ENCODE assay signal across 9 cellular contexts in the genomic region with DNA sequence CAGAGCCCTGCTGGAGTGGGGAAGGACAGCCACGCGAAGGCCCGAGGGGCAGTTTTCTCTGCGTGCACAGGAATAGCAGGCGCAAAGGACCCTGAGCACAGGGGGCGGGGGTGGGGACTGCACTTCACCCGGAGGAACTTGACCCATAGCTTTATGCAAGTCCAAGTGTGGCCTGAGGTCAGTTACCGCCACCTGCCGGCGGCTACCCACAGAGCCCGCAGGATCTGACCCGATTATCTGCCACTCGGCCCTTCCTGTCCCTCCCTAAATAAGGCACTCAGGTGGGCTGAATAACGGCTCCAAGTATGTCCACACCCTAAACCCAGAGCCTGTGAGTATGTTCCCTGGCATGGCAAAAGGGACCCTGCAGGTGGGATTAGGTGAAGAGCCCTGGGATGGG.
DNase-seq lines count a peak whose midpoint lies in the region; ATAC-seq, FAIRE-seq and TF ChIP-seq lines count a peak whose summit lies in the region.
"Had no signal": no experiment of that assay in that cellular context is flagged by ENCODE, and none has a peak within 500 bp of the region (broad histone marks: within the 10 kb centered on the region; RNA-seq: fewer than 3 reads in every experiment).

No MANE protein-coding gene starts in this region.

- H3K4me2 ChIP-seq in PC-9: no peak overlapping the region

- H3F3A ChIP-seq in PC-9 (ENCODE audit: insufficient read depth, low read depth): no peaks in the 10 kb centered on the region

- no peaks in the 10 kb centered on the region for H4K20me1 ChIP-seq in PC-9 (ENCODE audit: insufficient read depth)

- no peak for FAIRE-seq in GM19239 (lab: Jason Lieb, UNC)

- H3K4me3 ChIP-seq in PC-9 (no peak overlapping the region), psoas muscle (no peak overlapping the region)

- POLR2A ChIA-PET in PC-9 (lab: Charles Lee; ENCODE audit: unreplicated experiment): no interaction called here

- H3K27me3 ChIP-seq in PC-9 (ENCODE audit: insufficient read depth, low read depth) (peaks cover 76% of the 10 kb centered on the region), psoas muscle (ENCODE audit: insufficient read depth in 3 of 3, low read length in 2 of 3) (peaks cover 0 to 13% (median 0%) of the 10 kb centered on the region in 3 donors)

- ATAC-seq in psoas muscle (peak in 1 of 4 donors; percentile 37), HG03108 (IDR thresholded peaks at IDR 0.05; ENCODE audit: unreplicated experiment) (no peak)

- H3K36me3 ChIP-seq in PC-9 (ENCODE audit: low read depth): no peaks in the 10 kb centered on the region
- H3K36me3 ChIP-seq in psoas muscle (ENCODE audit: insufficient read depth in 1 of 2, low read depth in 1 of 2): no peaks in the 10 kb centered on the region

- peak; percentile 31; the same call in 1 of the 2 replicates for TF ChIP-seq CTCF in PC-9 (conservative IDR thresholded peaks at IDR 0.05)
- peak; percentile 41 for TF ChIP-seq CTCF in psoas muscle (IDR thresholded peaks at IDR 0.05)

- H3K79me2 ChIP-seq in PC-9 (ENCODE audit: low read depth): no peaks in the 10 kb centered on the region

- no TSS peak for BruUV-seq in PC-9 (replicated peaks; lab: Mats Ljungman, UMichigan)

- H3K4me1 ChIP-seq in PC-9 (replicated peaks; ENCODE audit: insufficient read depth) (no peaks in the 10 kb centered on the region), psoas muscle (no peaks in the 10 kb centered on the region)

- H3K27ac ChIP-seq in PC-9: no peak overlapping the region
- no peak overlapping the region for H3K27ac ChIP-seq in psoas muscle
- H3K27ac ChIP-seq: epithelial cell of prostate had no signal

- H2AFZ ChIP-seq in PC-9: no peak overlapping the region

- CTCF ChIA-PET in PC-9 (lab: Charles Lee): no interaction called here

- peak; percentile 58 for DNase-seq in GM19239 (ENCODE audit: insufficient read length, low spot score)
- no peak for DNase-seq in PC-9
- peak; percentile 85 for DNase-seq in cardiac septum (ENCODE audit: low spot score)
- DNase-seq in psoas muscle: peak in 1 of 2 donors; percentile 30
- no peak for DNase-seq in stimulated activated CD4-positive, alpha-beta T cell treated with anti-CD3 and anti-CD28 coated beads, Interleukin-4, amount 100 ng/mL, for 1 hour
- DNase-seq in anterior cingulate cortex (lab: John Stamatoyannopoulos, UW): no peak
- DNase-seq in hypothalamus (lab: John Stamatoyannopoulos, UW): no peak

- intact Hi-C loops in PC-9 (cut with micrococcal nuclease; ENCODE audit: unreplicated experiment) (no loop called here), cardiac septum (cut with DNase I) (loop anchor here (5.0 kb wide), 2 partner anchors 286 to 536 kb away; no protein-coding TSS in a partner anchor), psoas muscle (cut with DNase I) (loop anchor here (2.0 to 10.0 kb wide), 3 partner anchors 198 to 284 kb away; no protein-coding TSS in a partner anchor)

- 26 to 29% (median 28%) methylated on average over 14 of the region's 14 CpGs for WGBS in psoas muscle, 3 donors

- H3K9me3 ChIP-seq in PC-9 (ENCODE audit: insufficient read depth, low read depth) (no peaks in the 10 kb centered on the region), psoas muscle (peaks cover 8% of the 10 kb centered on the region)

- no peaks in the 10 kb centered on the region for H3K9me2 ChIP-seq in PC-9 (ENCODE audit: insufficient read depth)

Comparison
In these comparisons a context has a peak if more than half of its experiments do, and no peak if none do; other contexts are left out.
1. DNase-seq: peak in GM19239 (single experiment) and cardiac septum (single experiment); none in PC-9 (0 of 2), stimulated activated CD4-positive, alpha-beta T cell treated with anti-CD3 and anti-CD28 coated beads, Interleukin-4, amount 100 ng/mL, for 1 hour (single experiment), anterior cingulate cortex (0 of 58) and hypothalamus (0 of 51).